In the genomic region with DNA sequence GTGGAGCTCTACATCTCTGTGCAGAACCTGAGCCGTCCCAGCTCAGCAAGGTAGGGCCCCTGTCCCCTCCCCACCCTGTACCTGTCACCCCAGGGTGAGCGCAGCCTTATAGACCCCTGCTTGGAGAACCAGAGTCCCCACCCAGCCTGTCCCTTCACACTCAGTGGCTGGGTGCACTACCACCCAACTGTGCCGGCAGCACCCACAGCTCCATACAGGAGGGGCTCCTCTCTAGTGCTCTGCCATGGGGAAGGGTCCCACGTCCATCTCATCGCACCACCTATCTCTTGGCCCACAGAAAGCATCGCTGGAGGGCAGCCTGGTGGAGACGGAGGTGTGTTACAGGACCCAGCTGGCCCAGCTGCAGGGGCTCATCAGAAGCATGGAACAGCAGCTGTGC, we compare ENCODE assay signal across 4 cellular contexts. TPM values are rescaled to one million over a fixed set of nuclear protein-coding genes. Genes with fewer than 3 reads are reported as not detected.
"Had no signal": no experiment of that assay in that cellular context is flagged by ENCODE, and none has a peak within 500 bp of the region (broad histone marks: within the 10 kb centered on the region; RNA-seq: fewer than 3 reads in every experiment).

No MANE protein-coding gene starts in this region.

RNA-seq across cellular contexts. Expression of a gene that starts 45.4 kb away (rescaled TPM):
- total RNA-seq: LHCN-M2, M059J, NCI-H460 had no signal

RNA-seq across cellular contexts. Expression of a gene that starts 53.6 kb away (rescaled TPM):
- total RNA-seq: LHCN-M2, M059J, MCF 10A had no signal
